ENCODE assay signal across 16 cellular contexts in the genomic region with DNA sequence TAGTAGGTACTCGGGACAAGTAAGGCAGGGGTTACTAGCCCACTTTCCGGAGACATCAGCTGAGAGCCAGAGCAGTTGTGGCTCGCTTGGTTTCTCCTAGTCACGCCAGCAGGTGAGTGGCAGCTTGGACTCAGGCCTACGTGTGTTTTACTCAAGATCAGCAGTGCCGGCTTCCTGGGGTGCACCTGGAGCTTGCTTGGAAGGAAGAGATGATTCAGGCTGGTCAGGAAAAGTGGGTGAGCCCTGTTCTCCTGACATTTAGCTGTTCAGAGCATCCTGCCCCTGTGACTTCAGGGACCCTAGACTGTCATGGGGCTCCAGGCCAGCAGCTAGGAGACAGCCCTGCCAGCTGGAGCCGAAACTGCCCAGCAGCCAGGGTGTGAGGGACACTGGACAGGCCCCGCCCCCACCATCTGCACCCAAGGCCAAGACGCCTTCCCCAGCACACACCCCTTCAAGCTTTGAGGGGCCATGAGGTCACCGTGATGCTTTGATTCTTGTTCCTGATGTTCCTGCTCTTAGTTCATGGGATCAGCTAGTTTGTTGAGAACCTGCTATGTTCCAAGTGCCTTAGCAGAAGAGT.
DNase-seq lines count a peak whose midpoint lies in the region; ATAC-seq and TF ChIP-seq lines count a peak whose summit lies in the region.
"Had no signal": no experiment of that assay in that cellular context is flagged by ENCODE, and none has a peak within 500 bp of the region (broad histone marks: within the 10 kb centered on the region; RNA-seq: fewer than 3 reads in every experiment).

No MANE protein-coding gene starts in this region.

- no peak for TF ChIP-seq EP300 in upper lobe of left lung (IDR thresholded peaks at IDR 0.05)

- H3K27ac ChIP-seq in mammary epithelial cell (ENCODE audit: insufficient read depth, low read depth, low read length) (no peak overlapping the region), body of pancreas (peak overlapping the region; percentile 75 to 88 (median 86)), neural progenitor cell (no peak overlapping the region), upper lobe of left lung (peak overlapping the region; percentile 11 to 67 (median 41))

- TF ChIP-seq POLR2A in body of pancreas (IDR thresholded peaks at IDR 0.05) (peak in 1 of 3 donors; percentile 3), upper lobe of left lung (IDR thresholded peaks at IDR 0.05) (no peak)

- DNase-seq in MCF 10A (ENCODE audit: unreplicated experiment) (peak; percentile 67), mammary epithelial cell (no peak), body of pancreas (peak; percentile 73 to 90 (median 88)), neural progenitor cell (ENCODE audit: low spot score) (no peak), upper lobe of left lung (no peak), germinal center (ENCODE audit: low spot score) (no peak), GM03348 (ENCODE audit: low spot score) (no peak)
- DNase-seq in activated CD4-positive, alpha-beta T cell treated with anti-CD3 and anti-CD28 coated beads for 4 hours: no peak
- DNase-seq: activated CD4-positive, CD25-positive, alpha-beta regulatory T cell treated with anti-CD3 and anti-CD28 coated beads, Interleukin-2, amount 50 U/mL, for 72 hours; activated CD8-positive, alpha-beta memory T cell treated with anti-CD3 and anti-CD28 coated beads, Interleukin-2, amount 50 U/mL, for 4 hours; activated naive CD4-positive, alpha-beta T cell treated with anti-CD3 and anti-CD28 coated beads for 36 hours; naive B cell; stimulated activated CD4-positive, alpha-beta T cell treated with anti-CD3 and anti-CD28 coated beads, Interleukin-2, amount 100 ng/mL, for 24 hours; T-cell had no signal

- TF ChIP-seq CTCF in MCF 10A (IDR thresholded peaks at IDR 0.05; ENCODE audit: unreplicated experiment): no peak
- TF ChIP-seq CTCF in mammary epithelial cell (conservative IDR thresholded peaks at IDR 0.05 in 1 of 2, IDR thresholded peaks at IDR 0.05 in 1 of 2; ENCODE audit: extremely low read depth in 1 of 2, insufficient read depth in 1 of 2, low read depth in 1 of 2, low read length in 2 of 2): no peak
- no peak for TF ChIP-seq CTCF in body of pancreas (IDR thresholded peaks at IDR 0.05)
- TF ChIP-seq CTCF in neural progenitor cell (IDR thresholded peaks at IDR 0.05): no peak
- no peak for TF ChIP-seq CTCF in upper lobe of left lung (IDR thresholded peaks at IDR 0.05)

- no peaks in the 10 kb centered on the region for H3K9me3 ChIP-seq in mammary epithelial cell (replicated peaks; ENCODE audit: insufficient read depth, low read length)
- H3K9me3 ChIP-seq in body of pancreas: no peaks in the 10 kb centered on the region
- no peaks in the 10 kb centered on the region for H3K9me3 ChIP-seq in neural progenitor cell (ENCODE audit: low read depth)
- no peaks in the 10 kb centered on the region for H3K9me3 ChIP-seq in upper lobe of left lung
- H3K9me3 ChIP-seq: left lung, tibial nerve had no signal

- H3K36me3 ChIP-seq in mammary epithelial cell (ENCODE audit: insufficient read depth, low read length) (no peaks in the 10 kb centered on the region), body of pancreas (replicated peaks in 1 of 2; ENCODE audit: insufficient read depth in 1 of 2, low read depth in 2 of 2) (no peaks in the 10 kb centered on the region), neural progenitor cell (no peaks in the 10 kb centered on the region), upper lobe of left lung (no peaks in the 10 kb centered on the region)
- H3K36me3 ChIP-seq: left lung, tibial nerve had no signal

- CTCF ChIA-PET in MCF 10A (lab: Yijun Ruan, JAX) (interaction anchor here (0.7 to 1.5 kb wide), 3 partner anchors 12 to 41 kb away, joined by 4 to 5 read pairs (median 4); no protein-coding TSS in a partner anchor), mammary epithelial cell (lab: Charles Lee; ENCODE audit: low non-redundant PET) (no interaction called here)

- H3K36me3 Mint-ChIP-seq in MCF 10A (ENCODE audit: insufficient read depth, unreplicated experiment): no peaks in the 10 kb centered on the region
- peaks cover 6% of the 10 kb centered on the region for H3K36me3 Mint-ChIP-seq in neural progenitor cell

- POLR2A ChIA-PET in MCF 10A (lab: Yijun Ruan, JAX): interaction anchor here (1.1 to 1.6 kb wide), 5 partner anchors 10 to 263 kb away, joined by 3 to 8 read pairs (median 4); partner anchors contain the start of gene GSE1

- H2AFZ ChIP-seq in mammary epithelial cell (ENCODE audit: low read depth, low read length) (no peak overlapping the region), neural progenitor cell (replicated peaks) (no peak overlapping the region)

- ATAC-seq in body of pancreas (peak; percentile 73), upper lobe of left lung (ENCODE audit: low FRiP score in 2 of 2) (no peak)
- ATAC-seq: T-cell had no signal

- H4K20me1 ChIP-seq in mammary epithelial cell (ENCODE audit: insufficient read depth, low read length) (no peaks in the 10 kb centered on the region), neural progenitor cell (ENCODE audit: low read depth) (no peaks in the 10 kb centered on the region)

- intact Hi-C loops in MCF 10A (cut with micrococcal nuclease) (loop anchor here (2.0 kb wide), 1 partner anchor 261 kb away; no protein-coding TSS in a partner anchor), mammary epithelial cell (cut with micrococcal nuclease) (no loop called here), body of pancreas (cut with DNase I) (no loop called here)

- peaks cover 31% of the 10 kb centered on the region for H3F3A ChIP-seq in neural progenitor cell (ENCODE audit: low read depth)

- H3K4me3 Mint-ChIP-seq in MCF 10A (ENCODE audit: unreplicated experiment): no peak overlapping the region
- H3K4me3 Mint-ChIP-seq in neural progenitor cell: no peak overlapping the region
- H3K4me3 Mint-ChIP-seq: activated naive CD4-positive, alpha-beta T cell treated with anti-CD3 and anti-CD28 coated beads for 36 hours; T-cell had no signal

- dilution Hi-C loops in mammary epithelial cell (cut with HindIII; ENCODE audit: low sequenced_read_pairs): no loop called here

- H3K9ac ChIP-seq in mammary epithelial cell (ENCODE audit: insufficient read depth, low read length): no peak overlapping the region
- H3K9ac ChIP-seq in neural progenitor cell: no peak overlapping the region

- in situ Hi-C loops in mammary epithelial cell (cut with MboI; ENCODE audit: low sequenced_read_pairs in 2 of 2): no loop called here

- H3K4me1 ChIP-seq in mammary epithelial cell (ENCODE audit: insufficient read depth, low read length): peaks cover 23% of the 10 kb centered on the region
- H3K4me1 ChIP-seq in body of pancreas: peaks cover 37% of the 10 kb centered on the region
- peaks cover 23% of the 10 kb centered on the region for H3K4me1 ChIP-seq in neural progenitor cell
- peaks cover 18 to 33% (median 24%) of the 10 kb centered on the region in 4 donors for H3K4me1 ChIP-seq in upper lobe of left lung

- H3K79me2 ChIP-seq in mammary epithelial cell (ENCODE audit: insufficient read depth, low read length): no peaks in the 10 kb centered on the region
- H3K79me2 ChIP-seq in neural progenitor cell (ENCODE audit: low read depth): no peaks in the 10 kb centered on the region

- H3K4me2 ChIP-seq in mammary epithelial cell (ENCODE audit: insufficient read depth, low read depth, low read length) (no peak overlapping the region), neural progenitor cell (no peak overlapping the region)

- 81% methylated on average over 6 of the region's 10 CpGs for WGBS in mammary epithelial cell (ENCODE audit: low coverage, missing lambda C conversion rate)
- WGBS in body of pancreas, 2 donors: 46 to 58% methylated on average over 6 to 10 of the region's 10 CpGs
- 65 to 71% methylated on average over 10 of the region's 10 CpGs for WGBS in upper lobe of left lung, 2 donors

- H3K9me3 Mint-ChIP-seq in MCF 10A (ENCODE audit: unreplicated experiment) (peaks cover 14% of the 10 kb centered on the region), neural progenitor cell (peaks cover 7% of the 10 kb centered on the region)

- no peak overlapping the region for H3K4me3 ChIP-seq in mammary epithelial cell (replicated peaks in 1 of 3; ENCODE audit: insufficient read depth in 1 of 3, low read depth in 2 of 3, low read length in 3 of 3)
- no peak overlapping the region for H3K4me3 ChIP-seq in body of pancreas
- no peak overlapping the region for H3K4me3 ChIP-seq in neural progenitor cell
- H3K4me3 ChIP-seq in upper lobe of left lung: no peak overlapping the region
- H3K4me3 ChIP-seq: left lung, tibial nerve had no signal

- no peaks in the 10 kb centered on the region for H3K27me3 ChIP-seq in mammary epithelial cell (ENCODE audit: insufficient read depth, low read length)
- H3K27me3 ChIP-seq in body of pancreas: no peaks in the 10 kb centered on the region
- H3K27me3 ChIP-seq in neural progenitor cell: no peaks in the 10 kb centered on the region
- no peaks in the 10 kb centered on the region for H3K27me3 ChIP-seq in upper lobe of left lung
- H3K27me3 ChIP-seq: left lung, tibial nerve had no signal

- BruUV-seq in MCF 10A (replicated peaks; lab: Mats Ljungman, UMichigan) (no TSS peak), mammary epithelial cell (replicated peaks; lab: Mats Ljungman, UMichigan) (no TSS peak)

- peak overlapping the region; percentile 34 for H3K27ac Mint-ChIP-seq in MCF 10A (ENCODE audit: low read depth, unreplicated experiment)
- peak overlapping the region; percentile 54 for H3K27ac Mint-ChIP-seq in neural progenitor cell
- H3K27ac Mint-ChIP-seq: activated naive CD4-positive, alpha-beta T cell treated with anti-CD3 and anti-CD28 coated beads for 36 hours; naive B cell; T-cell had no signal

- H3K27me3 Mint-ChIP-seq in MCF 10A (ENCODE audit: insufficient read depth, unreplicated experiment) (no peaks in the 10 kb centered on the region), neural progenitor cell (ENCODE audit: insufficient read depth, low read depth) (peaks cover 22% of the 10 kb centered on the region)

- H3K4me1 Mint-ChIP-seq in MCF 10A (ENCODE audit: insufficient read depth, unreplicated experiment) (peaks cover 31% of the 10 kb centered on the region), neural progenitor cell (peaks cover 38% of the 10 kb centered on the region)
- H3K4me1 Mint-ChIP-seq: T-cell had no signal

Comparison
In these comparisons a context has a peak if more than half of its experiments do, and no peak if none do; other contexts are left out.
1. DNase-seq: peak in MCF 10A (single experiment) and body of pancreas (4 of 4); none in mammary epithelial cell (single experiment), neural progenitor cell (single experiment), upper lobe of left lung (0 of 2), activated CD4-positive, alpha-beta T cell treated with anti-CD3 and anti-CD28 coated beads for 4 hours (0 of 2), germinal center (single experiment) and GM03348 (single experiment).
2. H3K27ac ChIP-seq: peak in body of pancreas (4 of 4) and upper lobe of left lung (4 of 4); none in mammary epithelial cell (single experiment) and neural progenitor cell (single experiment).